In genomic region chr2:112821142-112821541, GRCh38 we compare ENCODE assay signal across 1 cellular context.
TF ChIP-seq lines count a peak whose summit lies in the region.

No MANE protein-coding gene starts in this region.

TF ChIP-seq in WTC11, 78 proteins besides CTCF, POLR2A, EP300 and RAD21 (continued from another document):
- TF ChIP-seq ERG (CRISPR knock-in tag; IDR thresholded peaks at IDR 0.05), result no peak
